ENCODE assay signal across 22 cellular contexts in the genomic region with DNA sequence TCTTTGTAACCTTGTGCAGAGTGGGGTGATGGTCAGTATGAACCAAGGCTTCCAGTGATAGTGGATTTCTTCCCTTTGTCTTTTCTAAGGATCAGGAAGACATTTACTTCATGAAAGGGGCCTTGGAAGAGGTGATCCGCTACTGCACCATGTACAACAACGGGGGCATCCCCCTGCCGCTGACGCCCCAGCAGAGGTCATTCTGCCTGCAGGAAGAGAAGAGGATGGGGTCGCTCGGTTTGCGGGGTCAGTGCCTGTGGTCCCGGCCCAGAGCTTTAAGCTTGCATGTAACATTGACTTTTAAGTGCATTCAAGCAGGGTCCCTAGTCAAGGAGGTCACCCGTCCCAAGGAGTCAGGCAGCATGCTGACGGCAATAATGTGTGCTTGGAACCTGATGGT.
"Had no signal": no experiment of that assay in that cellular context is flagged by ENCODE, and none has a peak within 500 bp of the region (broad histone marks: within the 10 kb centered on the region; RNA-seq: fewer than 3 reads in every experiment).

No MANE protein-coding gene starts in this region.

- H3K27me3 ChIP-seq: colonic mucosa, uterus had no signal

- H3K36me3 ChIP-seq: brain microvascular endothelial cell, colonic mucosa, gastroesophageal sphincter, tibial nerve, uterus had no signal

- H3K27ac Mint-ChIP-seq: activated CD4-positive, alpha-beta T cell treated with anti-CD3 and anti-CD28 coated beads for 36 hours; activated T-cell treated with anti-CD3 and anti-CD28 coated beads, Interleukin-2, amount 50 U/mL, for 72 hours; memory B cell; progenitor cell of endocrine pancreas; stimulated activated naive CD8-positive, alpha-beta T cell treated with anti-CD3 and anti-CD28 coated beads, Interleukin-15, Interleukin-2, amounts not matched to agents 100 ng/mL and 50 ng/mL, for 24 hours had no signal

- H3K9me3 Mint-ChIP-seq: neural crest cell; stimulated activated naive CD8-positive, alpha-beta T cell treated with anti-CD3 and anti-CD28 coated beads, Interleukin-15, Interleukin-2, amounts not matched to agents 100 ng/mL and 50 ng/mL, for 24 hours had no signal

- H3K9me3 ChIP-seq: colonic mucosa, gastroesophageal sphincter, tibial nerve, uterus had no signal

- ATAC-seq: activated CD4-positive, alpha-beta T cell treated with anti-CD3 and anti-CD28 coated beads for 36 hours; activated T-cell treated with anti-CD3 and anti-CD28 coated beads, Interleukin-2, amount 50 U/mL, for 72 hours; gastroesophageal sphincter; left ventricle myocardium superior had no signal

- DNase-seq: activated CD4-positive, alpha-beta T cell treated with anti-CD3 and anti-CD28 coated beads for 36 hours; activated CD4-positive, alpha-beta T cell treated with anti-CD3 and anti-CD28 coated beads, Interleukin-2, amount 50 U/mL, for 4 hours; activated CD8-positive, alpha-beta memory T cell treated with anti-CD3 and anti-CD28 coated beads, Interleukin-2, amount 50 U/mL, for 48 hours; activated gamma-delta T cell; activated naive CD4-positive, alpha-beta T cell treated with anti-CD3 and anti-CD28 coated beads, Interleukin-2, amount 50 U/mL, for 16 hours; activated T-cell treated with anti-CD3 and anti-CD28 coated beads, Interleukin-2, amount 50 U/mL, for 72 hours; brain microvascular endothelial cell; central memory CD4-positive, alpha-beta T cell; colonic mucosa; hypothalamus; left ventricle myocardium superior; retina; stimulated activated CD4-positive, alpha-beta T cell treated with anti-CD3 and anti-CD28 coated beads, Interleukin-12 subunit alpha, Interleukin-12 subunit beta, amount 100 ng/mL, for 4 hours; stimulated activated CD4-positive, alpha-beta T cell treated with anti-CD3 and anti-CD28 coated beads, Interleukin-4, amount 100 ng/mL, for 4 hours; T-helper 1 cell; uterus had no signal

- H3K27me3 Mint-ChIP-seq: progenitor cell of endocrine pancreas had no signal

- H3K4me3 Mint-ChIP-seq: activated CD4-positive, alpha-beta T cell treated with anti-CD3 and anti-CD28 coated beads for 36 hours; activated T-cell treated with anti-CD3 and anti-CD28 coated beads, Interleukin-2, amount 50 U/mL, for 72 hours; memory B cell; neural crest cell; stimulated activated naive CD8-positive, alpha-beta T cell treated with anti-CD3 and anti-CD28 coated beads, Interleukin-15, Interleukin-2, amounts not matched to agents 100 ng/mL and 50 ng/mL, for 24 hours had no signal

- H3K4me1 Mint-ChIP-seq: activated CD4-positive, alpha-beta T cell treated with anti-CD3 and anti-CD28 coated beads for 36 hours; memory B cell had no signal

- H3K27ac ChIP-seq: brain microvascular endothelial cell, colonic mucosa, gastroesophageal sphincter, tibial nerve, uterus had no signal

- H3K4me1 ChIP-seq: colonic mucosa, gastroesophageal sphincter, uterus had no signal

- H3K4me3 ChIP-seq: colonic mucosa, gastroesophageal sphincter, tibial nerve, uterus had no signal
